In genomic region chr5:78360674-78361225, GRCh38 we compare ENCODE assay signal across 8 cellular contexts. TPM values are rescaled to one million over a fixed set of nuclear protein-coding genes. Genes with fewer than 3 reads are reported as not detected.
DNase-seq lines count a peak whose midpoint lies in the region; ATAC-seq and TF ChIP-seq lines count a peak whose summit lies in the region.

No MANE protein-coding gene starts in this region.

- no peaks in the 10 kb centered on the region for H3K36me3 ChIP-seq in HCT116 (ENCODE audit: control insufficient read depth in 1 of 2, insufficient read depth in 2 of 2, low read length in 2 of 2)

- H3K9me3 ChIP-seq in HCT116 (ENCODE audit: control insufficient read depth in 1 of 2, insufficient read depth in 1 of 2, low read depth in 1 of 2, low read length in 2 of 2): no peaks in the 10 kb centered on the region

- no peaks in the 10 kb centered on the region for H3K36me3 Mint-ChIP-seq in naive B cell
- H3K36me3 Mint-ChIP-seq in stimulated activated naive B cell treated with anti-CD40 and anti-IgM and Interleukin-4, amounts not matched to agents 10 μg/mL and 1 μg/mL and 100 μg/mL, for 72 hours: peaks cover 3 to 11% of the 10 kb centered on the region in 2 donors

- H2AFZ ChIP-seq in HCT116 (ENCODE audit: low read depth, low read length, poor library complexity, severe bottlenecking): no peak overlapping the region

- H3K4me2 ChIP-seq in HCT116 (ENCODE audit: low read length): peak overlapping the region; percentile 95

- RAD21 ChIA-PET in HCT116 (lab: Charles Lee; ENCODE audit: low non-redundant PET in 1 of 2, low total read pairs in 2 of 2, uncharacterized antibody in 2 of 2, unreplicated experiment in 2 of 2): interaction anchor here in 1 of 2 experiments (0.7 kb wide), 1 partner anchor 827 kb away, joined by 4 read pairs; no protein-coding TSS in a partner anchor

- H3K4me1 Mint-ChIP-seq in naive B cell: peaks cover 31 to 44% (median 32%) of the 10 kb centered on the region in 3 donors
- H3K4me1 Mint-ChIP-seq in stimulated activated naive B cell treated with anti-CD40 and anti-IgM and Interleukin-4, amounts not matched to agents 10 μg/mL and 1 μg/mL and 100 μg/mL, for 72 hours: peaks cover 19 to 42% of the 10 kb centered on the region in 2 donors

- DNase-seq in G401 (ENCODE audit: low spot score): peak; percentile 47
- DNase-seq in HCT116 (ENCODE audit: low read depth, low spot score): no peak
- peak; percentile 26 for DNase-seq in NCI-H1105 (lab: John Stamatoyannopoulos, UW)
- DNase-seq in activated CD8-positive, alpha-beta memory T cell treated with anti-CD3 and anti-CD28 coated beads, Interleukin-2, amount 50 U/mL, for 4 hours: peak; percentile 79
- no peak for DNase-seq in epithelial cell of esophagus (ENCODE audit: low read depth)
- DNase-seq in naive B cell: peak; percentile 66
- peak; percentile 32 for DNase-seq in stimulated activated naive B cell treated with anti-CD40 and anti-IgM and Interleukin-4, amounts not matched to agents 10 μg/mL and 1 μg/mL and 100 μg/mL, for 72 hours
- no peak for DNase-seq in RPMI8226

- H3K9me2 ChIP-seq in HCT116 (ENCODE audit: insufficient read depth): no peaks in the 10 kb centered on the region

- peaks cover 53% of the 10 kb centered on the region for H3K79me2 ChIP-seq in HCT116 (ENCODE audit: insufficient read depth, low read length)

- no peaks in the 10 kb centered on the region for H4K20me1 ChIP-seq in HCT116 (ENCODE audit: insufficient read depth)

- intact Hi-C loops in HCT116 (cut with micrococcal nuclease): loop anchor here (1.0 kb wide), 1 partner anchor 66 kb away; the partner anchor contains the start of gene AP3B1

- no peak for TF ChIP-seq RAD21 in HCT116 (IDR thresholded peaks at IDR 0.05; ENCODE audit: low read depth)

- peak overlapping the region; percentile 90 for H3K9ac ChIP-seq in HCT116 (ENCODE audit: low read length)

- H3K27ac ChIP-seq in HCT116 (ENCODE audit: low read depth, low read length): peak overlapping the region; percentile 93

- POLR2A ChIA-PET in HCT116 (lab: Charles Lee): interaction anchor here (0.8 to 1.7 kb wide), 2 partner anchors 10 to 66 kb away, joined by 3 to 11 read pairs; partner anchors contain the start of gene AP3B1

- in situ Hi-C loops in G401 (cut with HindIII; ENCODE audit: low sequenced_read_pairs): no loop called here

- TF ChIP-seq CTCF in HCT116 (IDR thresholded peaks at IDR 0.05 in 2 of 3, conservative IDR thresholded peaks at IDR 0.05 in 1 of 3; ENCODE audit: borderline replicate concordance in 1 of 3, insufficient read depth in 1 of 3, low read depth in 2 of 3, low read length in 2 of 3): no peak
- TF ChIP-seq CTCF in epithelial cell of esophagus (IDR thresholded peaks at IDR 0.05; ENCODE audit: insufficient read depth, low read depth, low read length, missing control alignments): no peak

- peaks cover 9 to 13% of the 10 kb centered on the region in 2 experiments; a peak in 3 of 4 replicates for H3K4me1 ChIP-seq in HCT116 (ENCODE audit: control insufficient read depth in 1 of 2, insufficient read depth in 2 of 2, low read length in 2 of 2)

- peak overlapping the region; percentile 92 to 94 for H3K4me3 ChIP-seq in HCT116 (replicated peaks in 1 of 2; ENCODE audit: low read depth in 1 of 2, low read length in 2 of 2)
- H3K4me3 ChIP-seq in epithelial cell of esophagus (ENCODE audit: low read length): peak overlapping the region; percentile 95

- BruUV-seq in HCT116 (replicated peaks; lab: Mats Ljungman, UMichigan): no TSS peak

- no peaks in the 10 kb centered on the region for H3K27me3 Mint-ChIP-seq in naive B cell
- no peaks in the 10 kb centered on the region for H3K27me3 Mint-ChIP-seq in stimulated activated naive B cell treated with anti-CD40 and anti-IgM and Interleukin-4, amounts not matched to agents 10 μg/mL and 1 μg/mL and 100 μg/mL, for 72 hours

- peak overlapping the region; percentile 89 to 100 (median 97) for H3K4me3 Mint-ChIP-seq in naive B cell
- peak overlapping the region; percentile 90 to 92 for H3K4me3 Mint-ChIP-seq in stimulated activated naive B cell treated with anti-CD40 and anti-IgM and Interleukin-4, amounts not matched to agents 10 μg/mL and 1 μg/mL and 100 μg/mL, for 72 hours

- H3K9me3 Mint-ChIP-seq in naive B cell: no peaks in the 10 kb centered on the region
- H3K9me3 Mint-ChIP-seq in stimulated activated naive B cell treated with anti-CD40 and anti-IgM and Interleukin-4, amounts not matched to agents 10 μg/mL and 1 μg/mL and 100 μg/mL, for 72 hours: no peaks in the 10 kb centered on the region

- peak; percentile 26 for TF ChIP-seq POLR2A in HCT116 (IDR thresholded peaks at IDR 0.05; ENCODE audit: borderline replicate concordance, extremely low read depth, insufficient read depth, insufficient read length)

- H3K27ac Mint-ChIP-seq in naive B cell: peak overlapping the region; percentile 36 to 96 (median 89)
- H3K27ac Mint-ChIP-seq in stimulated activated naive B cell treated with anti-CD40 and anti-IgM and Interleukin-4, amounts not matched to agents 10 μg/mL and 1 μg/mL and 100 μg/mL, for 72 hours: peak overlapping the region; percentile 99

- no peaks in the 10 kb centered on the region for H3K27me3 ChIP-seq in HCT116 (ENCODE audit: insufficient read depth, low read length)

- ATAC-seq in HCT116: peak; percentile 44
- peak; percentile 41 to 51 for ATAC-seq in naive B cell (ENCODE audit: low read depth in 2 of 2)
- peak; percentile 41 to 46 for ATAC-seq in stimulated activated naive B cell treated with anti-CD40 and anti-IgM and Interleukin-4, amounts not matched to agents 10 μg/mL and 1 μg/mL and 100 μg/mL, for 72 hours (replicated peaks)

- CTCF ChIA-PET in HCT116 (lab: Charles Lee): interaction anchor here (0.7 to 1.3 kb wide), 2 partner anchors 43 to 66 kb away, joined by 3 to 7 read pairs; partner anchors contain the start of gene AP3B1

TF ChIP-seq in HCT116, 20 proteins besides CTCF, POLR2A, EP300 and RAD21:
- no peak for TF ChIP-seq FOSL1 (IDR thresholded peaks at IDR 0.05; ENCODE audit: low read depth)
- TF ChIP-seq ZFX (IDR thresholded peaks at IDR 0.05): 0 out of 2 replicates have a peak, but pooled peaks have one; percentile 8
- TF ChIP-seq MAX (IDR thresholded peaks at IDR 0.05): no peak; the same call in 1 of the 2 replicates

RNA-seq across cellular contexts. Expression of gene SCAMP1, which starts 0.3 kb away (rescaled TPM):
- 45.8 and 49.7 TPM in 2 replicates for total RNA-seq in G401 (2014; rRNA removed; shearing (Covaris generic))
- total RNA-seq in HCT116 (2021; ENCODE audit: unreplicated experiment): 46.4 TPM
- polyA plus RNA-seq in HCT116 (2012): 17.9 and 24.0 TPM in 2 replicates
- 10 to 100 TPM; 25.8 to 36.2 (median 32.2) TPM for polyA plus RNA-seq in naive B cell (ENCODE audit: low read depth in 6 of 6)

Comparison
In these comparisons a context has a peak if more than half of its experiments do, and no peak if none do; other contexts are left out.
1. DNase-seq: peak in G401 (single experiment), NCI-H1105 (single experiment), activated CD8-positive, alpha-beta memory T cell treated with anti-CD3 and anti-CD28 coated beads, Interleukin-2, amount 50 U/mL, for 4 hours (single experiment), naive B cell (single experiment) and stimulated activated naive B cell treated with anti-CD40 and anti-IgM and Interleukin-4, amounts not matched to agents 10 μg/mL and 1 μg/mL and 100 μg/mL, for 72 hours (single experiment); none in HCT116 (single experiment), epithelial cell of esophagus (single experiment) and RPMI8226 (single experiment).
2. Peak in every context shown above with its lines, with median percentiles within 50 percentile points of each other: ATAC-seq.